32 cellular contexts compared by ENCODE assay signal in genomic region chr12:95695741-95696140, GRCh38.
"Had no signal": no experiment of that assay in that cellular context is flagged by ENCODE, and none has a peak within 500 bp of the region (broad histone marks: within the 10 kb centered on the region; RNA-seq: fewer than 3 reads in every experiment).

No MANE protein-coding gene starts in this region.

- H2AFZ ChIP-seq: neural progenitor cell had no signal

- H3K27ac ChIP-seq: neural progenitor cell, neutrophil, pancreas, prostate gland, thyroid gland, upper lobe of right lung had no signal

- H3K36me3 Mint-ChIP-seq: mesothelial cell of epicardium; naive B cell; natural killer cell; neural progenitor cell; stimulated activated naive B cell treated with anti-CD40 and anti-IgM and Interleukin-4, amounts not matched to agents 10 μg/mL and 1 μg/mL and 100 μg/mL, for 72 hours had no signal

- ATAC-seq: heart left ventricle; left cardiac atrium; left lobe of liver; natural killer cell; pancreas; right cardiac atrium; stimulated activated naive B cell treated with anti-CD40 and anti-IgM and Interleukin-4, amounts not matched to agents 10 μg/mL and 1 μg/mL and 100 μg/mL, for 72 hours; stimulated activated naive CD8-positive, alpha-beta T cell treated with anti-CD3 and anti-CD28 coated beads, Interleukin-15, amount 100 ng/mL, for 72 hours; upper lobe of right lung had no signal

- H3K36me3 ChIP-seq: neural progenitor cell, neutrophil, pancreas, prostate gland, thyroid gland, upper lobe of right lung had no signal

- H3K4me1 Mint-ChIP-seq: naive B cell, natural killer cell, nephron progenitor cell had no signal

- H3K4me3 Mint-ChIP-seq: mesothelial cell of epicardium; naive B cell; natural killer cell; nephron progenitor cell; neural progenitor cell; stimulated activated naive B cell treated with anti-CD40 and anti-IgM and Interleukin-4, amounts not matched to agents 10 μg/mL and 1 μg/mL and 100 μg/mL, for 72 hours; stimulated activated naive CD8-positive, alpha-beta T cell treated with anti-CD3 and anti-CD28 coated beads, Interleukin-15, amount 100 ng/mL, for 72 hours had no signal

- H3K27ac Mint-ChIP-seq: mesothelial cell of epicardium; naive B cell; natural killer cell; nephron progenitor cell; neural progenitor cell; stimulated activated naive B cell treated with anti-CD40 and anti-IgM and Interleukin-4, amounts not matched to agents 10 μg/mL and 1 μg/mL and 100 μg/mL, for 72 hours; stimulated activated naive CD8-positive, alpha-beta T cell treated with anti-CD3 and anti-CD28 coated beads, Interleukin-15, amount 100 ng/mL, for 72 hours had no signal

- H3K9ac ChIP-seq: neural progenitor cell had no signal

- FAIRE-seq: pancreas, urothelium cell line had no signal

- H3K4me3 ChIP-seq: heart left ventricle, lung, neural progenitor cell, pancreas, prostate gland, smooth muscle cell, thyroid gland, upper lobe of right lung had no signal

- H3K27me3 Mint-ChIP-seq: stimulated activated naive CD8-positive, alpha-beta T cell treated with anti-CD3 and anti-CD28 coated beads, Interleukin-15, amount 100 ng/mL, for 72 hours had no signal

- H3K9me3 Mint-ChIP-seq: mesothelial cell of epicardium; naive B cell; natural killer cell; nephron progenitor cell; neural progenitor cell; stimulated activated naive B cell treated with anti-CD40 and anti-IgM and Interleukin-4, amounts not matched to agents 10 μg/mL and 1 μg/mL and 100 μg/mL, for 72 hours; stimulated activated naive CD8-positive, alpha-beta T cell treated with anti-CD3 and anti-CD28 coated beads, Interleukin-15, amount 100 ng/mL, for 72 hours had no signal

- H3K4me2 ChIP-seq: neural progenitor cell, smooth muscle cell had no signal

- DNase-seq: glutamatergic neuron; heart left ventricle; hypothalamus; islet precursor cell; left cardiac atrium; mesendoderm; naive B cell; natural killer cell; nephron progenitor cell; occipital lobe; pancreas; posterior cingulate gyrus; retina; right cardiac atrium; stimulated activated CD4-positive, alpha-beta T cell treated with anti-CD3 and anti-CD28 coated beads, Interleukin-12 subunit alpha, Interleukin-12 subunit beta, amount 100 ng/mL, for 4 hours; stimulated activated CD4-positive, alpha-beta T cell treated with anti-CD3 and anti-CD28 coated beads, Interleukin-15, amount 100 ng/mL, for 24 hours; stimulated activated CD4-positive, alpha-beta T cell treated with anti-CD3 and anti-CD28 coated beads, Interleukin-2, amount 100 ng/mL, for 24 hours; stimulated activated CD4-positive, alpha-beta T cell treated with anti-CD3 and anti-CD28 coated beads, Interleukin-4, amount 100 ng/mL, for 1 hour; stimulated activated naive B cell treated with anti-CD40 and anti-IgM and Interleukin-4, amounts not matched to agents 10 μg/mL and 1 μg/mL and 100 μg/mL, for 72 hours; stimulated activated naive CD8-positive, alpha-beta T cell treated with anti-CD3 and anti-CD28 coated beads, Interleukin-15, amount 100 ng/mL, for 72 hours; substantia nigra; thyroid gland; trophoblast cell; upper lobe of right lung had no signal

- H3K27me3 ChIP-seq: heart left ventricle, neural progenitor cell, pancreas, thyroid gland, upper lobe of right lung had no signal

- H3K4me1 ChIP-seq: neural progenitor cell, prostate gland had no signal

- H3K9me3 ChIP-seq: heart left ventricle, neutrophil, pancreas, prostate gland, thyroid gland, upper lobe of right lung had no signal
